In the genomic region with DNA sequence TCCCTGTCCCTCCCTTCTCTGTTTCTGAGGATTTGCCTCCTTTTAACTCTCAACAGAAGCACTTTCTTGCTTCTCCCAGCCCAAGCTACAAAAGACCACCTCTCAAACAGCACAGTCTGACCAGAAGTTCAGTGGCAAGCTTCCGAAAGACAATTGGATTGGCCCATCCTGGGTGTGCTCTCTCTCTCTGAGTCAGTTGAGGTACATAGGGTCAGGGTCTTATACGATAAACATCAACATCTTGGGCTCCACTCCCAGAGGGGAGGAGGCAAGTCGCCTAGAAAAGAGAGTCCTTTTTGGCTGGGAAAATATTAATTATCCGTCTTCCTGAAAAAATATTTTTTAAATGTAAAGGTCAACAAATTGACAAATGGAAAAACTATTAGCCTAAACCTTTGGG, we compare ENCODE assay signal across 1 cellular context.
TF ChIP-seq lines count a peak whose summit lies in the region.

No MANE protein-coding gene starts in this region.

TF ChIP-seq in H1, 55 proteins besides CTCF, POLR2A, EP300 and RAD21 (continued from another document):
- TF ChIP-seq, protein P1, sequence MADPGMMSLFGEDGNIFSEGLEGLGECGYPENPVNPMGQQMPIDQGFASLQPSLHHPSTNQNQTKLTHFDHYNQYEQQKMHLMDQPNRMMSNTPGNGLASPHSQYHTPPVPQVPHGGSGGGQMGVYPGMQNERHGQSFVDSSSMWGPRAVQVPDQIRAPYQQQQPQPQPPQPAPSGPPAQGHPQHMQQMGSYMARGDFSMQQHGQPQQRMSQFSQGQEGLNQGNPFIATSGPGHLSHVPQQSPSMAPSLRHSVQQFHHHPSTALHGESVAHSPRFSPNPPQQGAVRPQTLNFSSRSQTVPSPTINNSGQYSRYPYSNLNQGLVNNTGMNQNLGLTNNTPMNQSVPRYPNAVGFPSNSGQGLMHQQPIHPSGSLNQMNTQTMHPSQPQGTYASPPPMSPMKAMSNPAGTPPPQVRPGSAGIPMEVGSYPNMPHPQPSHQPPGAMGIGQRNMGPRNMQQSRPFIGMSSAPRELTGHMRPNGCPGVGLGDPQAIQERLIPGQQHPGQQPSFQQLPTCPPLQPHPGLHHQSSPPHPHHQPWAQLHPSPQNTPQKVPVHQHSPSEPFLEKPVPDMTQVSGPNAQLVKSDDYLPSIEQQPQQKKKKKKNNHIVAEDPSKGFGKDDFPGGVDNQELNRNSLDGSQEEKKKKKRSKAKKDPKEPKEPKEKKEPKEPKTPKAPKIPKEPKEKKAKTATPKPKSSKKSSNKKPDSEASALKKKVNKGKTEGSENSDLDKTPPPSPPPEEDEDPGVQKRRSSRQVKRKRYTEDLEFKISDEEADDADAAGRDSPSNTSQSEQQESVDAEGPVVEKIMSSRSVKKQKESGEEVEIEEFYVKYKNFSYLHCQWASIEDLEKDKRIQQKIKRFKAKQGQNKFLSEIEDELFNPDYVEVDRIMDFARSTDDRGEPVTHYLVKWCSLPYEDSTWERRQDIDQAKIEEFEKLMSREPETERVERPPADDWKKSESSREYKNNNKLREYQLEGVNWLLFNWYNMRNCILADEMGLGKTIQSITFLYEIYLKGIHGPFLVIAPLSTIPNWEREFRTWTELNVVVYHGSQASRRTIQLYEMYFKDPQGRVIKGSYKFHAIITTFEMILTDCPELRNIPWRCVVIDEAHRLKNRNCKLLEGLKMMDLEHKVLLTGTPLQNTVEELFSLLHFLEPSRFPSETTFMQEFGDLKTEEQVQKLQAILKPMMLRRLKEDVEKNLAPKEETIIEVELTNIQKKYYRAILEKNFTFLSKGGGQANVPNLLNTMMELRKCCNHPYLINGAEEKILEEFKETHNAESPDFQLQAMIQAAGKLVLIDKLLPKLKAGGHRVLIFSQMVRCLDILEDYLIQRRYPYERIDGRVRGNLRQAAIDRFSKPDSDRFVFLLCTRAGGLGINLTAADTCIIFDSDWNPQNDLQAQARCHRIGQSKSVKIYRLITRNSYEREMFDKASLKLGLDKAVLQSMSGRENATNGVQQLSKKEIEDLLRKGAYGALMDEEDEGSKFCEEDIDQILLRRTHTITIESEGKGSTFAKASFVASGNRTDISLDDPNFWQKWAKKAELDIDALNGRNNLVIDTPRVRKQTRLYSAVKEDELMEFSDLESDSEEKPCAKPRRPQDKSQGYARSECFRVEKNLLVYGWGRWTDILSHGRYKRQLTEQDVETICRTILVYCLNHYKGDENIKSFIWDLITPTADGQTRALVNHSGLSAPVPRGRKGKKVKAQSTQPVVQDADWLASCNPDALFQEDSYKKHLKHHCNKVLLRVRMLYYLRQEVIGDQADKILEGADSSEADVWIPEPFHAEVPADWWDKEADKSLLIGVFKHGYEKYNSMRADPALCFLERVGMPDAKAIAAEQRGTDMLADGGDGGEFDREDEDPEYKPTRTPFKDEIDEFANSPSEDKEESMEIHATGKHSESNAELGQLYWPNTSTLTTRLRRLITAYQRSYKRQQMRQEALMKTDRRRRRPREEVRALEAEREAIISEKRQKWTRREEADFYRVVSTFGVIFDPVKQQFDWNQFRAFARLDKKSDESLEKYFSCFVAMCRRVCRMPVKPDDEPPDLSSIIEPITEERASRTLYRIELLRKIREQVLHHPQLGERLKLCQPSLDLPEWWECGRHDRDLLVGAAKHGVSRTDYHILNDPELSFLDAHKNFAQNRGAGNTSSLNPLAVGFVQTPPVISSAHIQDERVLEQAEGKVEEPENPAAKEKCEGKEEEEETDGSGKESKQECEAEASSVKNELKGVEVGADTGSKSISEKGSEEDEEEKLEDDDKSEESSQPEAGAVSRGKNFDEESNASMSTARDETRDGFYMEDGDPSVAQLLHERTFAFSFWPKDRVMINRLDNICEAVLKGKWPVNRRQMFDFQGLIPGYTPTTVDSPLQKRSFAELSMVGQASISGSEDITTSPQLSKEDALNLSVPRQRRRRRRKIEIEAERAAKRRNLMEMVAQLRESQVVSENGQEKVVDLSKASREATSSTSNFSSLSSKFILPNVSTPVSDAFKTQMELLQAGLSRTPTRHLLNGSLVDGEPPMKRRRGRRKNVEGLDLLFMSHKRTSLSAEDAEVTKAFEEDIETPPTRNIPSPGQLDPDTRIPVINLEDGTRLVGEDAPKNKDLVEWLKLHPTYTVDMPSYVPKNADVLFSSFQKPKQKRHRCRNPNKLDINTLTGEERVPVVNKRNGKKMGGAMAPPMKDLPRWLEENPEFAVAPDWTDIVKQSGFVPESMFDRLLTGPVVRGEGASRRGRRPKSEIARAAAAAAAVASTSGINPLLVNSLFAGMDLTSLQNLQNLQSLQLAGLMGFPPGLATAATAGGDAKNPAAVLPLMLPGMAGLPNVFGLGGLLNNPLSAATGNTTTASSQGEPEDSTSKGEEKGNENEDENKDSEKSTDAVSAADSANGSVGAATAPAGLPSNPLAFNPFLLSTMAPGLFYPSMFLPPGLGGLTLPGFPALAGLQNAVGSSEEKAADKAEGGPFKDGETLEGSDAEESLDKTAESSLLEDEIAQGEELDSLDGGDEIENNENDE (IDR thresholded peaks at IDR 0.05; ENCODE audit: insufficient replicate concordance, low read length), result no peak
- TF ChIP-seq POLR2AphosphoS5 (IDR thresholded peaks at IDR 0.05; ENCODE audit: low read depth, low read length) (no peak), CREB1 (IDR thresholded peaks at IDR 0.05) (no peak), KDM4A (IDR thresholded peaks at IDR 0.05; ENCODE audit: low read depth, low read length, severe bottlenecking) (no peak), KDM5A (IDR thresholded peaks at IDR 0.05; ENCODE audit: low read length) (no peak)
